Comparison of ENCODE assay signal across 9 cellular contexts in the genomic region with DNA sequence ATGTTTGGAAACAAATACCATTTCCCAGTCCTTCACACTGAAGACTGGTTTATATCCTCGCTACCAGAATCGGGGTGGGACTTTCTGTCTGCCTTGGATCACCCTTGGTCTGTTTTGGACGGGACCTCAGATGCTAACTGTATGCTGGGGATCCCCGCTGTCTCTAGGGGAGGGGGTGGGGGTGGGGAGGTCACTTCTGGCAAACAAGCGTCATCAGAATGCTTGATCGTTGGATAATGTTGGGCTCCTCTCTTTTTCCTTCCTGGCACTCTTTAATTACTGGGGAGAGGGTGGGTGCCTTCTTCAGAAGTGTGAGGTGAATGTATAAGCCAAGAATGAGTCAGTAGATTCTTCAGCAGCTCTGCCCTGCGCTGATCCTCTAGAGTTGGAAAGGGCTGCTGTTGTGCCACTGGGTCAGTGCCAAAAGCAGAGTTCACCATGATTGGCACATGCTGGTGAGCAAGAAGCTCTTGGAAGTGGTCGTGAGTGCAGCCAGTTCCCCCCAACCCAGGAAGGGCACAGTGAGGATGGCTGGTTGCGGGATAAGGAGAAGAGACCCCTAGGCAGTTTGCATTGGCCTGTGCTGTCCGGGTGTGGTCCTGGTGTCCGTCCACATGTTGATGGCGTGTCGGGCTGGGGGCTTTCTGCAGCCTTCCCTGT. TPM values are rescaled to one million over a fixed set of nuclear protein-coding genes. Genes with fewer than 3 reads are reported as not detected.
DNase-seq lines count a peak whose midpoint lies in the region; ATAC-seq and TF ChIP-seq lines count a peak whose summit lies in the region.
"Had no signal": no experiment of that assay in that cellular context is flagged by ENCODE, and none has a peak within 500 bp of the region (broad histone marks: within the 10 kb centered on the region; RNA-seq: fewer than 3 reads in every experiment).

No MANE protein-coding gene starts in this region.

- intact Hi-C loops in activated CD4-positive, alpha-beta T cell treated with anti-CD3 and anti-CD28 coated beads for 36 hours (cut with DNase I, micrococcal nuclease), result loop anchor here in 1 of 2 experiments (5.0 to 10.0 kb wide), 2 partner anchors 34 to 58 kb away; a partner anchor contains a TSS
- intact Hi-C loops in sciatic nerve (cut with DNase I), result no loop called here

- peak overlapping the region; percentile 99 for H3K27ac ChIP-seq in stomach smooth muscle (ENCODE audit: low read length)

- H3K9ac ChIP-seq in stomach smooth muscle (ENCODE audit: low read length in 2 of 2), result peak overlapping the region; percentile 65 to 86

- peaks cover 44% of the 10 kb centered on the region for H3K4me1 ChIP-seq in stomach smooth muscle (ENCODE audit: control insufficient read depth, insufficient read depth, low read length)

- CTCF ChIA-PET in activated CD4-positive, alpha-beta T cell treated with anti-CD3 and anti-CD28 coated beads for 36 hours (lab: Charles Lee), result interaction anchor here (0.6 to 1.3 kb wide), 3 partner anchors 14 to 23 kb away, joined by 3 to 5 read pairs (median 3); no protein-coding TSS in a partner anchor

- POLR2A ChIA-PET in activated CD4-positive, alpha-beta T cell treated with anti-CD3 and anti-CD28 coated beads for 36 hours (lab: Charles Lee), result interaction anchor here (0.7 to 1.2 kb wide), 2 partner anchors 14 to 51 kb away, joined by 3 to 4 read pairs; no protein-coding TSS in a partner anchor
- POLR2A ChIA-PET in activated naive CD8-positive, alpha-beta T cell treated with anti-CD3 and anti-CD28 coated beads, Interleukin-2, amount 10 ng/mL, durations not matched to agents 7 days and 5 days (lab: Charles Lee), result interaction anchor here (1.8 to 3.9 kb wide), 5 partner anchors 14 to 119 kb away, joined by 9 to 14 read pairs (median 10); no protein-coding TSS in a partner anchor

- peaks cover 8% of the 10 kb centered on the region for H3K36me3 Mint-ChIP-seq in activated CD4-positive, alpha-beta T cell treated with anti-CD3 and anti-CD28 coated beads for 36 hours (ENCODE audit: low read depth)
- peaks cover 44% of the 10 kb centered on the region for H3K36me3 Mint-ChIP-seq in activated naive CD8-positive, alpha-beta T cell treated with anti-CD3 and anti-CD28 coated beads, Interleukin-2, amount 10 ng/mL, durations not matched to agents 7 days and 5 days
- H3K36me3 Mint-ChIP-seq in endothelial cell (ENCODE audit: low read depth, unreplicated experiment), result no peaks in the 10 kb centered on the region

- peaks cover 60% of the 10 kb centered on the region for H3K4me1 Mint-ChIP-seq in activated CD4-positive, alpha-beta T cell treated with anti-CD3 and anti-CD28 coated beads for 36 hours
- H3K4me1 Mint-ChIP-seq in activated naive CD8-positive, alpha-beta T cell treated with anti-CD3 and anti-CD28 coated beads, Interleukin-2, amount 10 ng/mL, durations not matched to agents 7 days and 5 days, result peaks cover 47% of the 10 kb centered on the region
- H3K4me1 Mint-ChIP-seq in endothelial cell (ENCODE audit: unreplicated experiment), result no peaks in the 10 kb centered on the region

- peak; percentile 60 for DNase-seq in activated CD4-positive, alpha-beta T cell treated with anti-CD3 and anti-CD28 coated beads for 36 hours
- no peak for DNase-seq in activated CD4-positive, alpha-beta T cell treated with anti-CD3 and anti-CD28 coated beads, Interleukin-2, amount 50 U/mL, for 48 hours
- no peak for DNase-seq in activated naive CD8-positive, alpha-beta T cell treated with anti-CD3 and anti-CD28 coated beads, Interleukin-2, amount 10 ng/mL, durations not matched to agents 7 days and 5 days
- DNase-seq in iris pigment epithelial cell (ENCODE audit: low read depth) (peak; percentile 55), sciatic nerve (ENCODE audit: low spot score) (no peak), endothelial cell (ENCODE audit: low spot score) (no peak)

- no peaks in the 10 kb centered on the region for H3K9me3 ChIP-seq in stomach smooth muscle (ENCODE audit: control insufficient read depth in 2 of 2, low read length in 2 of 2)

- ATAC-seq in activated CD4-positive, alpha-beta T cell treated with anti-CD3 and anti-CD28 coated beads for 36 hours, result peak; percentile 83
- ATAC-seq in activated naive CD8-positive, alpha-beta T cell treated with anti-CD3 and anti-CD28 coated beads, Interleukin-2, amount 10 ng/mL, durations not matched to agents 7 days and 5 days (ENCODE audit: low read depth), result no peak
- no peak for ATAC-seq in sciatic nerve
- no peak for ATAC-seq in HG02973 (IDR thresholded peaks at IDR 0.05; ENCODE audit: unreplicated experiment)
- ATAC-seq: HCT116 had no signal

- no peak for TF ChIP-seq CTCF in endothelial cell (IDR thresholded peaks at IDR 0.05; ENCODE audit: unreplicated experiment)

- H3K36me3 ChIP-seq in stomach smooth muscle (ENCODE audit: control insufficient read depth in 2 of 2, insufficient read depth in 2 of 2, low read length in 2 of 2), result no peaks in the 10 kb centered on the region

- H3K27ac Mint-ChIP-seq in activated CD4-positive, alpha-beta T cell treated with anti-CD3 and anti-CD28 coated beads for 36 hours, result peak overlapping the region; percentile 88
- H3K27ac Mint-ChIP-seq in activated naive CD8-positive, alpha-beta T cell treated with anti-CD3 and anti-CD28 coated beads, Interleukin-2, amount 10 ng/mL, durations not matched to agents 7 days and 5 days, result peak overlapping the region; percentile 98
- H3K27ac Mint-ChIP-seq in endothelial cell (ENCODE audit: unreplicated experiment), result no peak overlapping the region

- no peaks in the 10 kb centered on the region for H3K27me3 Mint-ChIP-seq in activated CD4-positive, alpha-beta T cell treated with anti-CD3 and anti-CD28 coated beads for 36 hours
- no peaks in the 10 kb centered on the region for H3K27me3 Mint-ChIP-seq in activated naive CD8-positive, alpha-beta T cell treated with anti-CD3 and anti-CD28 coated beads, Interleukin-2, amount 10 ng/mL, durations not matched to agents 7 days and 5 days
- H3K27me3 Mint-ChIP-seq in endothelial cell (ENCODE audit: unreplicated experiment), result peaks cover 1% of the 10 kb centered on the region

- peak overlapping the region; percentile 33 to 64 for H3K4me3 ChIP-seq in stomach smooth muscle (ENCODE audit: low read length in 2 of 2)

- no peaks in the 10 kb centered on the region for H3K27me3 ChIP-seq in stomach smooth muscle (ENCODE audit: control insufficient read depth in 1 of 2, insufficient read depth in 2 of 2, low read length in 2 of 2)

- peak overlapping the region; percentile 37 for H3K4me3 Mint-ChIP-seq in activated CD4-positive, alpha-beta T cell treated with anti-CD3 and anti-CD28 coated beads for 36 hours
- H3K4me3 Mint-ChIP-seq in activated naive CD8-positive, alpha-beta T cell treated with anti-CD3 and anti-CD28 coated beads, Interleukin-2, amount 10 ng/mL, durations not matched to agents 7 days and 5 days, result peak overlapping the region; percentile 77
- H3K4me3 Mint-ChIP-seq in endothelial cell (ENCODE audit: unreplicated experiment), result no peak overlapping the region

- H3K9me3 Mint-ChIP-seq in activated CD4-positive, alpha-beta T cell treated with anti-CD3 and anti-CD28 coated beads for 36 hours (ENCODE audit: low read depth), result no peaks in the 10 kb centered on the region
- H3K9me3 Mint-ChIP-seq in activated naive CD8-positive, alpha-beta T cell treated with anti-CD3 and anti-CD28 coated beads, Interleukin-2, amount 10 ng/mL, durations not matched to agents 7 days and 5 days, result no peaks in the 10 kb centered on the region
- no peaks in the 10 kb centered on the region for H3K9me3 Mint-ChIP-seq in endothelial cell (ENCODE audit: unreplicated experiment)

RNA-seq across cellular contexts. Expression of a gene that starts 32.2 kb away (rescaled TPM):
- total RNA-seq in activated CD4-positive, alpha-beta T cell treated with anti-CD3 and anti-CD28 coated beads for 36 hours, result 10 to 100 TPM; 57.0 to 62.6 TPM
- 100 to 1,000 TPM; 114 to 132 TPM for total RNA-seq in activated naive CD8-positive, alpha-beta T cell treated with anti-CD3 and anti-CD28 coated beads, Interleukin-2, amount 10 ng/mL, durations not matched to agents 7 days and 5 days
- total RNA-seq in sciatic nerve, result 35.8 TPM
- total RNA-seq in endothelial cell (ENCODE audit: unreplicated experiment), result 15.3 TPM

Comparison
In these comparisons a context has a peak if more than half of its experiments do, and no peak if none do; other contexts are left out.
1. DNase-seq: peak in activated CD4-positive, alpha-beta T cell treated with anti-CD3 and anti-CD28 coated beads for 36 hours (single experiment) and iris pigment epithelial cell (single experiment); none in activated CD4-positive, alpha-beta T cell treated with anti-CD3 and anti-CD28 coated beads, Interleukin-2, amount 50 U/mL, for 48 hours (0 of 2), activated naive CD8-positive, alpha-beta T cell treated with anti-CD3 and anti-CD28 coated beads, Interleukin-2, amount 10 ng/mL, durations not matched to agents 7 days and 5 days (single experiment), sciatic nerve (single experiment) and endothelial cell (single experiment).